In the genomic region with DNA sequence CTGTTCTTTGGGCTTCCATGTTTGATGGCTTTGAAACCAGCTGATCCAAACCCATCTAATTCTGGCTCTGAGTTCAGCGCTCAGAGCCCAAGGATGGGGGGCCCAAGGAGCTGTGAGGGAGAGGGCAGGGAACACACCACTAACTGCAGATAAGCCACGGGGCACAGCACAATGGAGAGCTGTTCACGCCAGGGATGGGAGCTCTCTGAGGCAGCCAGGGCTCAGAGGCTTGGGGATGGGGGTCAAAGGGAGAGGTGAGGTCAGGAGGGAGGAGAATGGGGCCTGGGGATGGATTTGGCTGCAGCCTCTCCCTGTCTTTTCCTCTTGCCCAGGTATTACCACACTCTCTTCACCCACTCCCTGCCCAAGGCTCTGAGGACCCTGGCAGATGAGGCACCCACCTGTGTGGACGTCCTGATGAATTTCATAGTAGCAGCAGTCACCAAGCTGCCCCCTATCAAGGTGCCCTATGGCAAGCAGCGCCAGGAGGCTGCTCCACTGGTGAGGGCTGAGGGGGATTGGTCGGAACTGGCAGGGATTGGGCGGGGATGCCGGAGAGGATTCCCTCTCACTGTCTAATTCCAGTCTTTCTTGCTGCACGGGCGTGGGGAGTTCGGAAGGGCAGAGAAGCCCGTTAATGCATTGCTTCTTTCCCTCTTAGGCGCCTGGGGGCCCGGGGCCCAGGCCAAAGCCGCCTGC, we compare ENCODE assay signal across 8 cellular contexts. TPM values are rescaled to one million over a fixed set of nuclear protein-coding genes. Genes with fewer than 3 reads are reported as not detected.
DNase-seq lines count a peak whose midpoint lies in the region; ATAC-seq and TF ChIP-seq lines count a peak whose summit lies in the region.

No MANE protein-coding gene starts in this region.

- no peak for ATAC-seq in GM21423 (IDR thresholded peaks at IDR 0.05; ENCODE audit: unreplicated experiment)

- DNase-seq in epithelial cell of proximal tubule (ENCODE audit: low read depth) = no peak
- no peak for DNase-seq in prostate gland (ENCODE audit: low spot score)
- no peak for DNase-seq in NCI-H446 treated with DMSO at 0.1 percent for 48 hours (lab: John Stamatoyannopoulos, UW)
- no peak for DNase-seq in NOMO-1 (lab: John Stamatoyannopoulos, UW; ENCODE audit: unreplicated experiment in 2 of 2)
- no peak for DNase-seq in 8988T

- TF ChIP-seq POLR2A in prostate gland (IDR thresholded peaks at IDR 0.05) = no peak

- H3K9ac ChIP-seq in ES-I3 (ENCODE audit: low read depth, low read length) (peak overlapping the region; percentile 83; the same call in 1 of the 2 replicates), OCI-LY3 (ENCODE audit: low read length) (peak overlapping the region; percentile 58)

- H3K4me2 ChIP-seq in OCI-LY3 (ENCODE audit: low read length) = peak overlapping the region; percentile 98

- H3K27me3 ChIP-seq in OCI-LY3 (ENCODE audit: low read depth, low read length) = no peaks in the 10 kb centered on the region
- peaks cover under 1% of the 10 kb centered on the region for H3K27me3 ChIP-seq in prostate gland (replicated peaks; ENCODE audit: insufficient read depth)

- no peaks in the 10 kb centered on the region for H3K79me2 ChIP-seq in OCI-LY3 (ENCODE audit: low read length)

- intact Hi-C loops in prostate gland (cut with DNase I) = loop anchor here (2.0 to 5.0 kb wide), 3 partner anchors 68 to 113 kb away; no protein-coding TSS in a partner anchor

- no peak overlapping the region for H3K27ac ChIP-seq in OCI-LY3 (ENCODE audit: low read length)
- H3K27ac ChIP-seq in prostate gland = peak overlapping the region in 1 of 2 donors; percentile 81

- H2AFZ ChIP-seq in OCI-LY3 (ENCODE audit: low read depth, low read length) = peak overlapping the region; percentile 92

- TF ChIP-seq CTCF in OCI-LY3 (IDR thresholded peaks at IDR 0.05; ENCODE audit: low read depth, low read length) = no peak
- TF ChIP-seq CTCF in epithelial cell of proximal tubule (conservative IDR thresholded peaks at IDR 0.05; ENCODE audit: low read depth, low read length) = no peak
- no peak for TF ChIP-seq CTCF in prostate gland (IDR thresholded peaks at IDR 0.05)

- H3K9me3 ChIP-seq in ES-I3 (ENCODE audit: control insufficient read depth, insufficient read depth, low read length) = no peaks in the 10 kb centered on the region
- no peaks in the 10 kb centered on the region for H3K9me3 ChIP-seq in OCI-LY3 (ENCODE audit: insufficient read depth, low read length)
- no peaks in the 10 kb centered on the region for H3K9me3 ChIP-seq in prostate gland

- no peaks in the 10 kb centered on the region for H3K36me3 ChIP-seq in ES-I3 (ENCODE audit: insufficient read depth, low read length)
- H3K36me3 ChIP-seq in OCI-LY3 (replicated peaks; ENCODE audit: low read depth, low read length) = no peaks in the 10 kb centered on the region
- H3K36me3 ChIP-seq in prostate gland = no peaks in the 10 kb centered on the region

- 13% methylated on average over 15 of the region's 15 CpGs for WGBS in prostate gland

- H4K20me1 ChIP-seq in OCI-LY3 (ENCODE audit: insufficient read depth, low read length) = no peaks in the 10 kb centered on the region

- H3K4me1 ChIP-seq in ES-I3 (ENCODE audit: insufficient read depth, low read length) (no peaks in the 10 kb centered on the region; the same call in 1 of the 2 replicates), OCI-LY3 (ENCODE audit: low read length) (no peaks in the 10 kb centered on the region), prostate gland (replicated peaks) (peaks cover 8% of the 10 kb centered on the region)

- peak overlapping the region; percentile 100 for H3K4me3 ChIP-seq in OCI-LY3 (ENCODE audit: low read length)
- peak overlapping the region; percentile 76 for H3K4me3 ChIP-seq in epithelial cell of proximal tubule (ENCODE audit: low read depth, low read length)
- H3K4me3 ChIP-seq in prostate gland = peak overlapping the region; percentile 68 to 76

RNA-seq across cellular contexts. Expression of a gene that starts 11.3 kb away (rescaled TPM):
- total RNA-seq in epithelial cell of proximal tubule (not detected in 2 replicates), prostate gland (under 1 TPM; 0.05 to 0.34 TPM)

RNA-seq across cellular contexts. Expression of a gene that starts 13.1 kb away (rescaled TPM):
- total RNA-seq in epithelial cell of proximal tubule = 0.07 and 0.12 TPM in 2 replicates
- 1 to 10 TPM in 1 of 2 donors, not detected in 1; 3.2 TPM for total RNA-seq in prostate gland

RNA-seq across cellular contexts. Expression of a gene that starts 32.8 kb away (rescaled TPM):
- total RNA-seq in epithelial cell of proximal tubule = not detected in 2 replicates
- total RNA-seq in prostate gland = under 1 TPM in 1 of 2 donors, not detected in 1; 0.68 TPM

RNA-seq across cellular contexts. Expression of a gene that starts 36.8 kb away (rescaled TPM):
- 11.6 and 12.0 TPM in 2 replicates for total RNA-seq in epithelial cell of proximal tubule
- 10 to 100 TPM; 17.4 to 18.7 TPM for total RNA-seq in prostate gland
